Comparison of ENCODE assay signal across 10 cellular contexts in the genomic region with DNA sequence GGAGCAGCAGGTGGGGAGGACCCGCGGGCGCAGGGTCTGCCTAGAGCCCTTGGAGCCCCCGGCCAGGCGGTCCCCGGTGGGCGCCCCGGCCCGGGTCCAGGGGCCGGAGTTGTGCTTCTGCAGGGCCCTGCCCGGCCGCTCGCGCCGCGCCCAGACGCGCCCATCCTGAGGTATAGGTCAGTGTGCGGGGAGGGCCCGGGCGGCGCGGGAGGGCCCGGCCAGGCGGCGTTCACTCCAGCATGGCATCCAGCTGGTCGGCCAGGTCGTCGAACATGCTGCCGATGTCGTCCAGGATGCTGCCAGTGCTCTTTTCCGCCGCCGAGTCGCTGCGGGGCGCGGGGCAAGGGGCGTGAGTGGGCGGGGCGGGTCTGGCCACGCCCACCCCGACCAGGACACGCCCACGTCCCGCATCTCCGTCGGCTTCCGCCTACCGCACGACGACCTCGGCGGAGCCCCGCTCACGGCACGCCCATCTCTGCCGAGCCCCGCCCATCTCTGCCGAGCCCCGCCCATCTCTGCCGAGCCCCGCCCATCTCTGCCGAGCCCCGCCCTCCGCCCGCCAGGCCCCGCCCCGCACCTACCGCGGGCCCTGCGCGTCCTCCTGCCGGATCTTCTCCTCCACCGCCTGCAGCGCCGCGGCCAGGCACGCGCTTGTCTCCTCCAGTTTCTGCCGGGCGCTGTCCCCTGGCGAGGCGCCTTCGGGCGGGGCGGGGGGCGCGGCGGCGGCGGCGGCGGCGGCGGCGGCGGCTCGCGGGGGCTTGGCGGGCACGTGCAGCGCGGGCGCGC. TPM values are rescaled to one million over a fixed set of nuclear protein-coding genes. Genes with fewer than 3 reads are reported as not detected.
DNase-seq lines count a peak whose midpoint lies in the region; ATAC-seq and TF ChIP-seq lines count a peak whose summit lies in the region.
"Had no signal": no experiment of that assay in that cellular context is flagged by ENCODE, and none has a peak within 500 bp of the region (broad histone marks: within the 10 kb centered on the region; RNA-seq: fewer than 3 reads in every experiment).

No MANE protein-coding gene starts in this region.

- ATAC-seq in Right ventricle myocardium inferior = peak; percentile 11
- ATAC-seq in upper lobe of right lung = peak; percentile 44
- no peak for ATAC-seq in HG03139 (IDR thresholded peaks at IDR 0.05; ENCODE audit: unreplicated experiment)
- ATAC-seq in HG03135 (IDR thresholded peaks at IDR 0.05; ENCODE audit: unreplicated experiment) = no peak

- no peaks in the 10 kb centered on the region for H3K9me3 ChIP-seq in upper lobe of right lung

- intact Hi-C loops in Right ventricle myocardium inferior (cut with DNase I) = no loop called here
- intact Hi-C loops in cardiac septum (cut with DNase I) = no loop called here
- intact Hi-C loops in upper lobe of right lung (cut with DNase I) = no loop called here

- DNase-seq in Right ventricle myocardium inferior (ENCODE audit: missing footprints) (no peak), cardiac septum (ENCODE audit: low spot score) (no peak), iPS-NIHi7 (ENCODE audit: extremely low spot score) (peak; percentile 94), upper lobe of right lung (no peak), hepatic stellate cell (ENCODE audit: low spot score) (no peak)
- peak; percentile 15 for DNase-seq in activated T-helper 9 cell treated with anti-CD3 and anti-CD28 coated beads, Interleukin-2, amount 50 U/mL, for 16 hours (ENCODE audit: low read depth)
- DNase-seq: AML-193, PC-9 had no signal

- H3K4me1 ChIP-seq in upper lobe of right lung = no peaks in the 10 kb centered on the region

- H3K4me3 ChIP-seq in upper lobe of right lung = no peak overlapping the region
- H3K4me3 ChIP-seq: PC-9 had no signal

- H3K27me3 ChIP-seq in upper lobe of right lung = no peaks in the 10 kb centered on the region

- no peak overlapping the region for H3K27ac ChIP-seq in upper lobe of right lung
- H3K27ac ChIP-seq: PC-9 had no signal

- no peak for TF ChIP-seq CTCF in upper lobe of right lung (IDR thresholded peaks at IDR 0.05)

- peaks cover 32% of the 10 kb centered on the region for H3K36me3 ChIP-seq in upper lobe of right lung

RNA-seq across cellular contexts. Expression of a gene that starts 17.9 kb away (rescaled TPM):
- total RNA-seq in Right ventricle myocardium inferior (5.8 TPM), cardiac septum (1.2 TPM), upper lobe of right lung (0.06 TPM)

RNA-seq across cellular contexts. Expression of a gene that starts 22.9 kb away (rescaled TPM):
- 27.3 TPM for total RNA-seq in Right ventricle myocardium inferior
- total RNA-seq in cardiac septum = 35.7 TPM
- total RNA-seq in upper lobe of right lung = 64.3 TPM

RNA-seq across cellular contexts. Expression of a gene that starts 26.7 kb away (rescaled TPM):
- total RNA-seq in Right ventricle myocardium inferior (25.3 TPM), cardiac septum (26.3 TPM), upper lobe of right lung (29.9 TPM)

RNA-seq across cellular contexts. Expression of a gene that starts 30.1 kb away (rescaled TPM):
- total RNA-seq in Right ventricle myocardium inferior = 0.87 TPM
- total RNA-seq in cardiac septum = 2.2 TPM
- total RNA-seq in upper lobe of right lung = 0.67 TPM

RNA-seq across cellular contexts. Expression of a gene that starts 32.1 kb away (rescaled TPM):
- total RNA-seq in Right ventricle myocardium inferior = 13.2 TPM
- 7.0 TPM for total RNA-seq in cardiac septum
- 7.5 TPM for total RNA-seq in upper lobe of right lung

Comparison
In these comparisons a context has a peak if more than half of its experiments do, and no peak if none do; other contexts are left out.
1. ATAC-seq: peak in Right ventricle myocardium inferior (single experiment) and upper lobe of right lung (single experiment); none in HG03139 (single experiment) and HG03135 (single experiment).
2. DNase-seq: peak in activated T-helper 9 cell treated with anti-CD3 and anti-CD28 coated beads, Interleukin-2, amount 50 U/mL, for 16 hours (single experiment) and iPS-NIHi7 (single experiment); none in Right ventricle myocardium inferior (single experiment), cardiac septum (single experiment), upper lobe of right lung (single experiment) and hepatic stellate cell (single experiment).